12 cellular contexts compared by ENCODE assay signal in genomic region chr12:127388985-127389384, GRCh38.
"Had no signal": no experiment of that assay in that cellular context is flagged by ENCODE, and none has a peak within 500 bp of the region (broad histone marks: within the 10 kb centered on the region; RNA-seq: fewer than 3 reads in every experiment).

No MANE protein-coding gene starts in this region.

- DNase-seq: activated CD4-positive, alpha-beta T cell treated with anti-CD3 and anti-CD28 coated beads for 48 hours; activated CD8-positive, alpha-beta T cell treated with anti-CD3 and anti-CD28 coated beads, Interleukin-2, amount 10 ng/mL, durations not matched to agents 7 days and 5 days; activated naive CD4-positive, alpha-beta T cell treated with Interleukin-2 at 50 U/mL for 16 hours; activated naive CD8-positive, alpha-beta T cell treated with anti-CD3 and anti-CD28 coated beads, Interleukin-2, amount 50 U/mL, for 24 hours; effector memory CD4-positive, alpha-beta T cell; hippocampal formation; left colon; sigmoid colon; stimulated activated CD4-positive, alpha-beta T cell treated with anti-CD3 and anti-CD28 coated beads, Interleukin-4, amount 100 ng/mL, for 24 hours; stomach; T1000 had no signal

- H3K9me3 Mint-ChIP-seq: activated naive CD8-positive, alpha-beta T cell treated with anti-CD3 and anti-CD28 coated beads, Interleukin-2, amount 50 U/mL, for 24 hours; central memory CD8-positive, alpha-beta T cell had no signal

- H3K27ac Mint-ChIP-seq: activated CD8-positive, alpha-beta T cell treated with anti-CD3 and anti-CD28 coated beads, Interleukin-2, amount 10 ng/mL, durations not matched to agents 7 days and 5 days; activated naive CD8-positive, alpha-beta T cell treated with anti-CD3 and anti-CD28 coated beads, Interleukin-2, amount 50 U/mL, for 24 hours had no signal

- H3K4me1 Mint-ChIP-seq: activated naive CD8-positive, alpha-beta T cell treated with anti-CD3 and anti-CD28 coated beads, Interleukin-2, amount 50 U/mL, for 24 hours; central memory CD8-positive, alpha-beta T cell had no signal

- H3K4me3 Mint-ChIP-seq: activated CD8-positive, alpha-beta T cell treated with anti-CD3 and anti-CD28 coated beads, Interleukin-2, amount 10 ng/mL, durations not matched to agents 7 days and 5 days; activated naive CD8-positive, alpha-beta T cell treated with anti-CD3 and anti-CD28 coated beads, Interleukin-2, amount 50 U/mL, for 24 hours; central memory CD8-positive, alpha-beta T cell had no signal

- ATAC-seq: activated CD8-positive, alpha-beta T cell treated with anti-CD3 and anti-CD28 coated beads, Interleukin-2, amount 10 ng/mL, durations not matched to agents 7 days and 5 days; activated naive CD8-positive, alpha-beta T cell treated with anti-CD3 and anti-CD28 coated beads, Interleukin-2, amount 50 U/mL, for 24 hours; left colon had no signal
